In the genomic region with DNA sequence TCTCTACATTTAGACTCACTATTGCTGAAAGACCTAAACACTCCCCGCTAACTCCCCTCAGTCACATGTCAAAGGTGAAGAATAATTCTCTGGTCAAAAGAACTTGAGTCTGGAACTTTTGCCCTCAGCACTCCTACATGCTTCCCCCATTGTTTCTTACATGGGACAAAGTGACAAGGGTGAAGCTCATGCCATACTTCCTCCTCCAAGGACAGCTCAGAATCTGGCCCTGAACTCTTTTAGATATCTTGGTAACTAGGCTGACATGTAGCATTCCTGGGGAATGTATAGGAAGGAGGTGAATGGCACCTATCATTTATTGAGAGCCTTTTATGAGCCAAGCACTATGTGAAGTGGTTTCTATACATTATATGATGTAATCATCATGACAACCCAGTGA, we compare ENCODE assay signal across 8 cellular contexts.
"Had no signal": no experiment of that assay in that cellular context is flagged by ENCODE, and none has a peak within 500 bp of the region (broad histone marks: within the 10 kb centered on the region; RNA-seq: fewer than 3 reads in every experiment).

No MANE protein-coding gene starts in this region.

- H3K4me3 Mint-ChIP-seq: HFFc6 had no signal

- H3K4me1 ChIP-seq: HAP-1 had no signal

- DNase-seq: GM23248, GOT3, H7, HFFc6, IMR-90 had no signal

- H3K9me3 ChIP-seq: HAP-1 had no signal

- ATAC-seq: HCT116, K562 had no signal

- H3K4me3 ChIP-seq: GM23248, HAP-1, K562 had no signal

- H3K27ac Mint-ChIP-seq: HFFc6 had no signal

- FAIRE-seq: K562 had no signal

- H3K27ac ChIP-seq: GM23248 had no signal
